ENCODE assay signal across 22 cellular contexts in genomic region chr2:97758131-97758705, GRCh38. TPM values are rescaled to one million over a fixed set of nuclear protein-coding genes. Genes with fewer than 3 reads are reported as not detected.
A peak's percentile ranks its signal among the peaks of the same experiment; 100 is the strongest.
DNase-seq lines count a peak whose midpoint lies in the region; FAIRE-seq and TF ChIP-seq lines count a peak whose summit lies in the region.
"Had no signal": no experiment of that assay in that cellular context is flagged by ENCODE, and none has a peak within 500 bp of the region (broad histone marks: within the 10 kb centered on the region; RNA-seq: fewer than 3 reads in every experiment).

No MANE protein-coding gene starts in this region.

- H3K79me1 ChIP-seq in neuronal stem cell (ENCODE audit: low read depth, low read length): peaks cover 4% of the 10 kb centered on the region

- no peak for TF ChIP-seq POLR2A in GM12891 (IDR thresholded peaks at IDR 0.05; ENCODE audit: low read depth, low read length)

- no peak overlapping the region for H2AFZ ChIP-seq in neuronal stem cell (ENCODE audit: low read length)

- H3K14ac ChIP-seq in neuronal stem cell (ENCODE audit: low read length): no peak overlapping the region

- no peak overlapping the region for H2BK15ac ChIP-seq in neuronal stem cell (ENCODE audit: low read length)

- H3K4me3 ChIP-seq in BLaER1: no peak overlapping the region
- no peak overlapping the region for H3K4me3 ChIP-seq in astrocyte of the cerebellum (ENCODE audit: low read depth, low read length)
- H3K4me3 ChIP-seq in neuronal stem cell (ENCODE audit: low read length in 2 of 2): no peak overlapping the region
- H3K4me3 ChIP-seq: A549 had no signal

- no CpG with 5 or more reads among the region's 1 CpG for WGBS in neuronal stem cell (ENCODE audit: extremely low coverage in 2 of 2, insufficient read length in 2 of 2, insufficient replicate concordance in 1 of 2), 2 donors

- in situ Hi-C loops in astrocyte of the cerebellum (cut with HindIII; ENCODE audit: low sequenced_read_pairs): no loop called here

- no peak overlapping the region for H2BK5ac ChIP-seq in neuronal stem cell (ENCODE audit: low read length)

- TF ChIP-seq CTCF in astrocyte of the cerebellum (IDR thresholded peaks at IDR 0.05; ENCODE audit: low read depth, low read length, missing control alignments): no peak

- no peak overlapping the region for H2BK12ac ChIP-seq in neuronal stem cell (ENCODE audit: low read length)

- H4K91ac ChIP-seq in neuronal stem cell (ENCODE audit: low read depth, low read length, poor library complexity): no peak overlapping the region

- no peaks in the 10 kb centered on the region for H3K9me3 ChIP-seq in BLaER1
- H3K9me3 ChIP-seq in neuronal stem cell (replicated peaks in 1 of 2; ENCODE audit: control insufficient read depth in 2 of 2, insufficient read depth in 1 of 2, low read depth in 1 of 2, low read length in 2 of 2): no peaks in the 10 kb centered on the region
- H3K9me3 ChIP-seq: A549, BE2C had no signal

- H3K36me3 ChIP-seq in BLaER1 (peaks cover 64% of the 10 kb centered on the region), neuronal stem cell (replicated peaks in 1 of 2; ENCODE audit: control insufficient read depth in 2 of 2, insufficient read depth in 2 of 2, low read length in 2 of 2) (peaks cover 27 to 90% of the 10 kb centered on the region in 2 donors)
- H3K36me3 ChIP-seq: BE2C had no signal

- no peaks in the 10 kb centered on the region for H4K20me1 ChIP-seq in BLaER1

- no peak for FAIRE-seq in GM12891 (lab: Jason Lieb, UNC)
- FAIRE-seq: A549, H54 had no signal

- H3K4me2 ChIP-seq in BLaER1 (no peak overlapping the region), neuronal stem cell (ENCODE audit: insufficient read depth, low read length, poor library complexity, severe bottlenecking) (no peak overlapping the region)
- H3K4me2 ChIP-seq: A549 had no signal

- H3K9ac ChIP-seq in BLaER1: no peak overlapping the region
- no peak overlapping the region for H3K9ac ChIP-seq in neuronal stem cell (ENCODE audit: low read depth, low read length, poor library complexity)

- no peak overlapping the region for H3K18ac ChIP-seq in neuronal stem cell (ENCODE audit: low read length)

- H3K4ac ChIP-seq in neuronal stem cell (ENCODE audit: low read length): no peak overlapping the region

- H4K8ac ChIP-seq in neuronal stem cell (ENCODE audit: low read depth, low read length): no peak overlapping the region

- H3K4me1 ChIP-seq in BLaER1 (peaks cover 69% of the 10 kb centered on the region), neuronal stem cell (ENCODE audit: control insufficient read depth in 2 of 2, insufficient read depth in 1 of 2, low read depth in 1 of 2, low read length in 2 of 2) (peaks cover 0 to 1% of the 10 kb centered on the region in 2 donors)
- H3K4me1 ChIP-seq: A549, BE2C had no signal

- H3K27me3 ChIP-seq in BLaER1 (no peaks in the 10 kb centered on the region), neuronal stem cell (ENCODE audit: control insufficient read depth in 3 of 3, insufficient read depth in 3 of 3, low read depth in 1 of 3, low read length in 3 of 3) (no peaks in the 10 kb centered on the region)
- H3K27me3 ChIP-seq: BE2C had no signal

- no peak overlapping the region for H2AK5ac ChIP-seq in neuronal stem cell (ENCODE audit: low read depth, low read length)

- H3K27ac ChIP-seq in BLaER1 (peak overlapping the region; percentile 31; the same call in 1 of the 2 replicates), neuronal stem cell (replicated peaks; ENCODE audit: low read length) (no peak overlapping the region)
- H3K27ac ChIP-seq: A549 had no signal

- H2BK120ac ChIP-seq in neuronal stem cell (ENCODE audit: low read depth, low read length): no peak overlapping the region

- no peak overlapping the region for H3K23ac ChIP-seq in neuronal stem cell (ENCODE audit: low read depth, low read length, poor library complexity)

- DNase-seq in DMS79 (lab: John Stamatoyannopoulos, UW) (peak; percentile 50), astrocyte of the cerebellum (ENCODE audit: low read depth) (peak; percentile 86), myocyte (ENCODE audit: low read depth) (peak; percentile 60), inferior parietal cortex (ENCODE audit: extremely low spot score) (no peak), neuronal stem cell (ENCODE audit: low spot score) (no peak), GM12891 (ENCODE audit: insufficient read length, low spot score) (no peak)
- no peak for DNase-seq in activated naive CD4-positive, alpha-beta T cell treated with anti-CD3 and anti-CD28 coated beads, Interleukin-2, amount 50 U/mL, for 16 hours
- DNase-seq: BE2C; CD4-positive, alpha-beta T cell; DMS153; GDM1; Kasumi-1; NCI-H1694 treated with DMSO at 0.1 percent for 48 hours; NCI-H2081 treated with DMSO at 0.1 percent for 48 hours; NCI-H446 treated with DMSO at 0.1 percent for 48 hours; NCI-H526 treated with DMSO at 0.1 percent for 48 hours; OCI-M1 had no signal

TF ChIP-seq in GM12891, 5 proteins besides CTCF, POLR2A, EP300 and RAD21:
- no peak for TF ChIP-seq TAF1 (IDR thresholded peaks at IDR 0.05; ENCODE audit: low read depth, low read length)
- TF ChIP-seq PAX5 (IDR thresholded peaks at IDR 0.05; ENCODE audit: insufficient read depth, low read length, severe bottlenecking): no peak
- TF ChIP-seq POU2F2 (IDR thresholded peaks at IDR 0.05; ENCODE audit: low read depth, low read length): no peak
- no peak for TF ChIP-seq SPI1 (IDR thresholded peaks at IDR 0.05; ENCODE audit: low read depth, low read length)
- no peak for TF ChIP-seq POLR2AphosphoS5 (IDR thresholded peaks at IDR 0.05; ENCODE audit: low read depth, low read length)

RNA-seq across cellular contexts. Expression of gene ZAP70, which starts 44.8 kb away (rescaled TPM):
- 2.2 and 2.3 TPM in 2 replicates for total RNA-seq in myocyte
- 0.90 TPM for polyA plus RNA-seq in myocyte (2012)
- polyA plus RNA-seq in neuronal stem cell (2013, experiment 1 of 2): 0.08 TPM
- polyA plus RNA-seq in neuronal stem cell (2013, experiment 2 of 2): 0.06 TPM
- 21.2 TPM for polyA plus RNA-seq in GM12891 (2012; ENCODE audit: low read depth, missing spikeins)
- total RNA-seq: MCF 10A, SK-MEL-5 had no signal

Comparison
In these comparisons a context has a peak if more than half of its experiments do, and no peak if none do; other contexts are left out.
1. DNase-seq: peak in DMS79 (single experiment), astrocyte of the cerebellum (single experiment) and myocyte (single experiment); none in activated naive CD4-positive, alpha-beta T cell treated with anti-CD3 and anti-CD28 coated beads, Interleukin-2, amount 50 U/mL, for 16 hours (single experiment), inferior parietal cortex (single experiment), neuronal stem cell (single experiment) and GM12891 (single experiment).